Comparison of ENCODE assay signal across 29 cellular contexts in genomic region chr15:28915041-28915810, GRCh38. TPM values are rescaled to one million over a fixed set of nuclear protein-coding genes. Genes with fewer than 3 reads are reported as not detected.
A peak's percentile ranks its signal among the peaks of the same experiment; 100 is the strongest.
DNase-seq lines count a peak whose midpoint lies in the region; ATAC-seq and TF ChIP-seq lines count a peak whose summit lies in the region.
"Had no signal": no experiment of that assay in that cellular context is flagged by ENCODE, and none has a peak within 500 bp of the region (broad histone marks: within the 10 kb centered on the region; RNA-seq: fewer than 3 reads in every experiment).

No MANE protein-coding gene starts in this region.

- H3K4me3 Mint-ChIP-seq in activated T-cell treated with anti-CD3 and anti-CD28 coated beads, Interleukin-2, amount 50 U/mL, for 72 hours = no peak overlapping the region
- no peak overlapping the region for H3K4me3 Mint-ChIP-seq in endodermal cell
- no peak overlapping the region for H3K4me3 Mint-ChIP-seq in immature natural killer cell
- H3K4me3 Mint-ChIP-seq: brain; stimulated activated naive CD8-positive, alpha-beta T cell treated with anti-CD3 and anti-CD28 coated beads, Interleukin-15, Interleukin-2, amounts not matched to agents 100 ng/mL and 50 ng/mL, for 24 hours; T-helper 2 cell treated with Interferon-gamma antibody and Interleukin-4, amounts not matched to agents 5 μg/mL and 100 μg/mL, for 36 hours had no signal

- DNase-seq in activated T-cell treated with anti-CD3 and anti-CD28 coated beads, Interleukin-2, amount 50 U/mL, for 72 hours = no peak
- DNase-seq in activated T-cell treated with anti-CD3 and anti-CD28 coated beads for 4 hours (no peak), endodermal cell (peak; percentile 32), lower lobe of right lung (no peak), spleen (peak; percentile 6), H7 (no peak), immature natural killer cell (no peak)
- DNase-seq: 8988T; activated CD4-positive, alpha-beta T cell treated with anti-CD3 and anti-CD28 coated beads, Interleukin-2, amount 50 U/mL, for 48 hours; activated CD4-positive, CD25-positive, alpha-beta regulatory T cell treated with anti-CD3 and anti-CD28 coated beads, Interleukin-2, amount 50 U/mL, for 72 hours; Caco-2; cerebellar nuclear complex; dermis blood vessel endothelial cell; foreskin fibroblast; HCEC 1CT; Kasumi-1; NCI-H1436 treated with DMSO at 0.1 percent for 48 hours; NCI-H2107; NCI-H345; psoas muscle; uterus had no signal

- H3K36me3 Mint-ChIP-seq in activated T-cell treated with anti-CD3 and anti-CD28 coated beads, Interleukin-2, amount 50 U/mL, for 72 hours (ENCODE audit: insufficient read depth in 2 of 2) = no peaks in the 10 kb centered on the region
- H3K36me3 Mint-ChIP-seq in endodermal cell (ENCODE audit: low read depth) (no peaks in the 10 kb centered on the region), immature natural killer cell (peaks cover 0 to 3% (median 0%) of the 10 kb centered on the region in 3 donors)

- no peaks in the 10 kb centered on the region for H3K9me3 ChIP-seq in endodermal cell (ENCODE audit: control insufficient read depth, low read length)
- H3K9me3 ChIP-seq in lower lobe of right lung = no peaks in the 10 kb centered on the region
- H3K9me3 ChIP-seq in spleen = no peaks in the 10 kb centered on the region
- H3K9me3 ChIP-seq: Caco-2, esophagus muscularis mucosa, psoas muscle, thoracic aorta, uterus had no signal

- peaks cover 22% of the 10 kb centered on the region for H3K4me1 Mint-ChIP-seq in activated T-cell treated with anti-CD3 and anti-CD28 coated beads, Interleukin-2, amount 50 U/mL, for 72 hours (ENCODE audit: low read depth)
- peaks cover 6% of the 10 kb centered on the region for H3K4me1 Mint-ChIP-seq in endodermal cell
- peaks cover 38 to 43% of the 10 kb centered on the region in 2 donors for H3K4me1 Mint-ChIP-seq in immature natural killer cell

- H3K4me1 ChIP-seq in endodermal cell (ENCODE audit: control insufficient read depth, insufficient read depth, low read length) (no peaks in the 10 kb centered on the region), lower lobe of right lung (no peaks in the 10 kb centered on the region), spleen (peaks cover 0 to 22% (median 5%) of the 10 kb centered on the region in 6 donors)
- H3K4me1 ChIP-seq: Caco-2, esophagus muscularis mucosa, psoas muscle, uterus had no signal

- H3K9ac ChIP-seq in endodermal cell (ENCODE audit: extremely low read depth, low read length, poor library complexity, severe bottlenecking) = no peak overlapping the region

- H3K36me3 ChIP-seq in endodermal cell (ENCODE audit: control insufficient read depth, insufficient read depth, low read length) (no peaks in the 10 kb centered on the region), lower lobe of right lung (no peaks in the 10 kb centered on the region), spleen (no peaks in the 10 kb centered on the region), H7 (replicated peaks; ENCODE audit: control insufficient read depth, insufficient read depth, low read length) (no peaks in the 10 kb centered on the region)
- H3K36me3 ChIP-seq: esophagus muscularis mucosa, thoracic aorta, uterus had no signal

- TF ChIP-seq CTCF in endodermal cell (conservative IDR thresholded peaks at IDR 0.05) (no peak), lower lobe of right lung (IDR thresholded peaks at IDR 0.05) (no peak), spleen (IDR thresholded peaks at IDR 0.05 in 8 of 11, conservative IDR thresholded peaks at IDR 0.05 in 3 of 11) (no peak)

- no peaks in the 10 kb centered on the region for H3K27me3 Mint-ChIP-seq in activated T-cell treated with anti-CD3 and anti-CD28 coated beads, Interleukin-2, amount 50 U/mL, for 72 hours (ENCODE audit: low read depth)
- no peaks in the 10 kb centered on the region for H3K27me3 Mint-ChIP-seq in endodermal cell (ENCODE audit: insufficient read depth)
- H3K27me3 Mint-ChIP-seq in immature natural killer cell (ENCODE audit: low read depth in 3 of 3) = peaks cover 0 to 4% (median 2%) of the 10 kb centered on the region in 3 donors
- H3K27me3 Mint-ChIP-seq: brain; stimulated activated naive CD8-positive, alpha-beta T cell treated with anti-CD3 and anti-CD28 coated beads, Interleukin-15, Interleukin-2, amounts not matched to agents 100 ng/mL and 50 ng/mL, for 24 hours had no signal

- WGBS in endodermal cell (ENCODE audit: insufficient coverage in 1 of 2, insufficient read length in 1 of 2), 2 experiments = 96 to 97% methylated on average over 2 to 3 of the region's 3 CpGs
- WGBS in spleen, 5 donors = 91 to 98% (median 93%) methylated on average over 3 of the region's 3 CpGs

- no peak for TF ChIP-seq POLR2A in spleen (IDR thresholded peaks at IDR 0.05)

- no peak overlapping the region for H3K27ac ChIP-seq in endodermal cell (ENCODE audit: low read depth, low read length)
- no peak overlapping the region for H3K27ac ChIP-seq in lower lobe of right lung
- no peak overlapping the region for H3K27ac ChIP-seq in spleen
- H3K27ac ChIP-seq: esophagus muscularis mucosa, psoas muscle, thoracic aorta, uterus had no signal

- H3K27me3 ChIP-seq in endodermal cell (ENCODE audit: control insufficient read depth, insufficient read depth, low read length, poor library complexity, severe bottlenecking) (no peaks in the 10 kb centered on the region), lower lobe of right lung (ENCODE audit: low read depth) (no peaks in the 10 kb centered on the region), spleen (replicated peaks in 1 of 7) (peaks cover 0 to 20% (median 0%) of the 10 kb centered on the region in 7 donors), H7 (ENCODE audit: control insufficient read depth, insufficient read depth, low read length) (no peaks in the 10 kb centered on the region)
- H3K27me3 ChIP-seq: esophagus muscularis mucosa, uterus had no signal

- intact Hi-C loops in lower lobe of right lung (cut with DNase I) (no loop called here), spleen (cut with DNase I; ENCODE audit: low total_unique reads) (no loop called here)

- H3K4me3 ChIP-seq in endodermal cell (ENCODE audit: low read length) = no peak overlapping the region
- H3K4me3 ChIP-seq in lower lobe of right lung = no peak overlapping the region
- H3K4me3 ChIP-seq in spleen = no peak overlapping the region
- H3K4me3 ChIP-seq in H7 (ENCODE audit: insufficient read depth, low read depth, low read length) = no peak overlapping the region
- H3K4me3 ChIP-seq: esophagus muscularis mucosa, psoas muscle, thoracic aorta, uterus had no signal

- H3K27ac Mint-ChIP-seq in activated T-cell treated with anti-CD3 and anti-CD28 coated beads, Interleukin-2, amount 50 U/mL, for 72 hours = no peak overlapping the region
- no peak overlapping the region for H3K27ac Mint-ChIP-seq in endodermal cell
- H3K27ac Mint-ChIP-seq in immature natural killer cell = no peak overlapping the region
- H3K27ac Mint-ChIP-seq: stimulated activated naive CD8-positive, alpha-beta T cell treated with anti-CD3 and anti-CD28 coated beads, Interleukin-15, Interleukin-2, amounts not matched to agents 100 ng/mL and 50 ng/mL, for 24 hours; T-helper 2 cell treated with Interferon-gamma antibody and Interleukin-4, amounts not matched to agents 5 μg/mL and 100 μg/mL, for 36 hours had no signal

- H3K9me3 Mint-ChIP-seq in activated T-cell treated with anti-CD3 and anti-CD28 coated beads, Interleukin-2, amount 50 U/mL, for 72 hours = no peaks in the 10 kb centered on the region
- H3K9me3 Mint-ChIP-seq in endodermal cell = no peaks in the 10 kb centered on the region
- H3K9me3 Mint-ChIP-seq in immature natural killer cell = no peaks in the 10 kb centered on the region
- H3K9me3 Mint-ChIP-seq: brain; stimulated activated naive CD8-positive, alpha-beta T cell treated with anti-CD3 and anti-CD28 coated beads, Interleukin-15, Interleukin-2, amounts not matched to agents 100 ng/mL and 50 ng/mL, for 24 hours; T-helper 2 cell treated with Interferon-gamma antibody and Interleukin-4, amounts not matched to agents 5 μg/mL and 100 μg/mL, for 36 hours had no signal

- peak; percentile 21 to 65 for ATAC-seq in activated T-cell treated with anti-CD3 and anti-CD28 coated beads, Interleukin-2, amount 50 U/mL, for 72 hours (replicated peaks in 1 of 2)
- ATAC-seq in lower lobe of right lung (peak; percentile 49 to 69), HG02798 (IDR thresholded peaks at IDR 0.05; ENCODE audit: poor library complexity, unreplicated experiment) (no peak)
- ATAC-seq: Panc1 had no signal

RNA-seq across cellular contexts. Expression of gene APBA2, which starts 29.5 kb away (rescaled TPM):
- 1 to 10 TPM; 9.1 to 9.8 TPM for total RNA-seq in activated T-cell treated with anti-CD3 and anti-CD28 coated beads, Interleukin-2, amount 50 U/mL, for 72 hours
- total RNA-seq in endodermal cell = 10 to 100 TPM; 27.1 to 27.3 TPM
- 45.7 TPM for polyA plus RNA-seq in endodermal cell (2013, experiment 1 of 2)
- 40.9 TPM for polyA plus RNA-seq in endodermal cell (2013, experiment 2 of 2)
- total RNA-seq in lower lobe of right lung = 3.8 TPM
- 10 to 100 TPM; 15.5 to 33.8 (median 19.2) TPM for total RNA-seq in spleen
- 1 to 10 TPM; 5.8 to 6.6 (median 6.4) TPM for polyA plus RNA-seq in spleen
- total RNA-seq in H7 (2014; rRNA removed; shearing (Covaris generic)) = 13.9 and 15.6 TPM in 2 replicates
- 10 to 100 TPM; 24.4 to 68.7 (median 25.4) TPM for polyA plus RNA-seq in immature natural killer cell
- total RNA-seq: Caco-2, myocyte had no signal

Comparison
In these comparisons a context has a peak if more than half of its experiments do, and no peak if none do; other contexts are left out.
1. DNase-seq: peak in endodermal cell (single experiment) and spleen (single experiment); none in activated T-cell treated with anti-CD3 and anti-CD28 coated beads, Interleukin-2, amount 50 U/mL, for 72 hours (0 of 2), activated T-cell treated with anti-CD3 and anti-CD28 coated beads for 4 hours (single experiment), lower lobe of right lung (single experiment), H7 (single experiment) and immature natural killer cell (0 of 3).